In the genomic region with DNA sequence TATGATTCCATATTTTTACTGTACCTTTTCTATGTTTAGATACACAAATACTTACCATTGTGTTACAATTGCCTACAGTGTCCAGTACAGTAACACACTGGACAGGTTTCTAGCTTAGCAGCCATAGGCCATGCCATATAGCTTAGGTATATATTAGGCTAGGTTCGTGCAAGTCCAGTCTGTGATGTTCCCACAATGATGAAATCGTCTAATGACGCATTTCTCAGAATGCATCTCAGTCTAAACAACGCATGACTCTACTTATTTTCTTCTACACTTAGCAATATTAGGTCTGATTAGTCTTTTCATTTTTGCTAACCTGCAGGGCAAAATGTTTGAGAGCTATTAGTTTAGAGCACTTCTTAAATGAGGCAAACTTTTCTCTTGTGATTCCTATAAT, we compare ENCODE assay signal across 23 cellular contexts. TPM values are rescaled to one million over a fixed set of nuclear protein-coding genes. Genes with fewer than 3 reads are reported as not detected.
DNase-seq lines count a peak whose midpoint lies in the region; ATAC-seq and TF ChIP-seq lines count a peak whose summit lies in the region.
"Had no signal": no experiment of that assay in that cellular context is flagged by ENCODE, and none has a peak within 500 bp of the region (broad histone marks: within the 10 kb centered on the region; RNA-seq: fewer than 3 reads in every experiment).

No MANE protein-coding gene starts in this region.

- H3K27me3 Mint-ChIP-seq in MCF 10A (ENCODE audit: insufficient read depth, unreplicated experiment): no peaks in the 10 kb centered on the region
- H3K27me3 Mint-ChIP-seq: CD4-positive, CD25-positive, alpha-beta regulatory T cell had no signal

- ATAC-seq in aorta (ENCODE audit: low FRiP score): no peak

- H3K4me1 ChIP-seq in mammary epithelial cell (ENCODE audit: insufficient read depth, low read length) (peaks cover under 1% of the 10 kb centered on the region), aorta (ENCODE audit: control insufficient read depth in 1 of 2, insufficient read depth in 2 of 2, low read length in 2 of 2) (peaks cover 0 to 5% of the 10 kb centered on the region in 2 donors)
- H3K4me1 ChIP-seq: BE2C had no signal

- H3K9ac ChIP-seq in mammary epithelial cell (ENCODE audit: insufficient read depth, low read length): no peak overlapping the region

- H4K20me1 ChIP-seq in mammary epithelial cell (ENCODE audit: insufficient read depth, low read length): no peaks in the 10 kb centered on the region

- 92% methylated on average over 4 of the region's 4 CpGs for WGBS in mammary epithelial cell (ENCODE audit: low coverage, missing lambda C conversion rate)
- WGBS in aorta, 2 donors: 68 to 69% methylated on average over 4 of the region's 4 CpGs

- H3K36me3 ChIP-seq in mammary epithelial cell (ENCODE audit: insufficient read depth, low read length) (no peaks in the 10 kb centered on the region), aorta (ENCODE audit: control insufficient read depth in 1 of 2, insufficient read depth in 2 of 2, low read length in 1 of 2) (no peaks in the 10 kb centered on the region), MG63 (peaks cover 7% of the 10 kb centered on the region; the same call in 1 of the 2 replicates)
- H3K36me3 ChIP-seq: BE2C had no signal

- H3K4me3 ChIP-seq in mammary epithelial cell (replicated peaks in 1 of 3; ENCODE audit: insufficient read depth in 1 of 3, low read depth in 2 of 3, low read length in 3 of 3) (no peak overlapping the region), aorta (ENCODE audit: low read length in 2 of 2) (no peak overlapping the region), MG63 (no peak overlapping the region)
- H3K4me3 ChIP-seq: PC-9 had no signal

- intact Hi-C loops in MCF 10A (cut with micrococcal nuclease): no loop called here
- intact Hi-C loops in mammary epithelial cell (cut with micrococcal nuclease): no loop called here
- intact Hi-C loops in aorta (cut with DNase I): no loop called here

- H3K4me2 ChIP-seq in mammary epithelial cell (ENCODE audit: insufficient read depth, low read depth, low read length): no peak overlapping the region
- H3K4me2 ChIP-seq: PC-9 had no signal

- H3K9me3 ChIP-seq in mammary epithelial cell (replicated peaks; ENCODE audit: insufficient read depth, low read length) (no peaks in the 10 kb centered on the region), aorta (ENCODE audit: control insufficient read depth, low read length) (no peaks in the 10 kb centered on the region), MG63 (peaks cover 8% of the 10 kb centered on the region)
- H3K9me3 ChIP-seq: BE2C had no signal

- H3K4me3 Mint-ChIP-seq in MCF 10A (ENCODE audit: unreplicated experiment): no peak overlapping the region
- H3K4me3 Mint-ChIP-seq: CD4-positive, CD25-positive, alpha-beta regulatory T cell; IgD-negative memory B cell had no signal

- peaks cover 19% of the 10 kb centered on the region for H3K4me1 Mint-ChIP-seq in MCF 10A (ENCODE audit: insufficient read depth, unreplicated experiment)

- H3K27ac Mint-ChIP-seq in MCF 10A (ENCODE audit: low read depth, unreplicated experiment): no peak overlapping the region
- H3K27ac Mint-ChIP-seq: CD4-positive, CD25-positive, alpha-beta regulatory T cell; IgD-negative memory B cell had no signal

- TF ChIP-seq CTCF in MCF 10A (IDR thresholded peaks at IDR 0.05; ENCODE audit: unreplicated experiment) (no peak), mammary epithelial cell (conservative IDR thresholded peaks at IDR 0.05 in 1 of 2, IDR thresholded peaks at IDR 0.05 in 1 of 2; ENCODE audit: extremely low read depth in 1 of 2, insufficient read depth in 1 of 2, low read depth in 1 of 2, low read length in 2 of 2) (no peak)

- in situ Hi-C loops in mammary epithelial cell (cut with MboI; ENCODE audit: low sequenced_read_pairs in 2 of 2): no loop called here

- no peak overlapping the region for H3K27ac ChIP-seq in mammary epithelial cell (ENCODE audit: insufficient read depth, low read depth, low read length)
- peak overlapping the region; percentile 57 to 86 for H3K27ac ChIP-seq in aorta (ENCODE audit: low read depth in 1 of 2, low read length in 2 of 2)
- H3K27ac ChIP-seq: PC-9 had no signal

- dilution Hi-C loops in mammary epithelial cell (cut with HindIII; ENCODE audit: low sequenced_read_pairs): no loop called here

- H3K27me3 ChIP-seq in mammary epithelial cell (ENCODE audit: insufficient read depth, low read length): no peaks in the 10 kb centered on the region
- no peaks in the 10 kb centered on the region for H3K27me3 ChIP-seq in aorta (ENCODE audit: control insufficient read depth in 1 of 2, insufficient read depth in 2 of 2, low read length in 1 of 2)
- H3K27me3 ChIP-seq in MG63: no peaks in the 10 kb centered on the region
- H3K27me3 ChIP-seq: BE2C had no signal

- BruUV-seq in MCF 10A (replicated peaks; lab: Mats Ljungman, UMichigan): no TSS peak
- BruUV-seq in mammary epithelial cell (replicated peaks; lab: Mats Ljungman, UMichigan): no TSS peak

- DNase-seq in MCF 10A (ENCODE audit: unreplicated experiment) (peak; percentile 69), mammary epithelial cell (no peak), astrocyte of the hippocampus (ENCODE audit: low read depth, low spot score) (peak; percentile 42), iris pigment epithelial cell (ENCODE audit: low read depth) (peak; percentile 80), aorta (no peak), MG63 (no peak), amniotic stem cell (lab: John Stamatoyannopoulos, UW) (no peak), RKO (ENCODE audit: low spot score) (no peak)
- DNase-seq: 8988T; BE2C; Calu3; CD4-positive, CD25-positive, alpha-beta regulatory T cell; DMS53; GOT3; Karpas-422; NCI-H1092 treated with DMSO at 0.1 percent for 48 hours; NCI-H146; NCI-H2029 treated with DMSO at 0.1 percent for 48 hours; NCI-H2171; NCI-H526; PC-9 had no signal

- POLR2A ChIA-PET in MCF 10A (lab: Yijun Ruan, JAX): interaction anchor here (0.5 to 3.3 kb wide), 4 partner anchors 10 to 133 kb away, joined by 3 to 26 read pairs (median 8); a partner anchor contains a TSS

- no peak overlapping the region for H2AFZ ChIP-seq in mammary epithelial cell (ENCODE audit: low read depth, low read length)
- H2AFZ ChIP-seq: PC-9 had no signal

- H3K79me2 ChIP-seq in mammary epithelial cell (ENCODE audit: insufficient read depth, low read length): no peaks in the 10 kb centered on the region

- CTCF ChIA-PET in MCF 10A (lab: Yijun Ruan, JAX): interaction anchor here (0.6 to 2.6 kb wide), 6 partner anchors 9 to 168 kb away, joined by 3 to 8 read pairs (median 7); no protein-coding TSS in a partner anchor
- CTCF ChIA-PET in mammary epithelial cell (lab: Charles Lee; ENCODE audit: low non-redundant PET): no interaction called here

- peaks cover 8% of the 10 kb centered on the region for H3K9me3 Mint-ChIP-seq in MCF 10A (ENCODE audit: unreplicated experiment)

- H3K36me3 Mint-ChIP-seq in MCF 10A (ENCODE audit: insufficient read depth, unreplicated experiment): peaks cover 5% of the 10 kb centered on the region
- H3K36me3 Mint-ChIP-seq: CD4-positive, CD25-positive, alpha-beta regulatory T cell; IgD-negative memory B cell had no signal

RNA-seq across cellular contexts. Expression of a gene that starts 22.7 kb away (rescaled TPM):
- not detected in 2 replicates for total RNA-seq in MCF 10A (2022)
- under 1 TPM; 0.28 to 0.33 TPM for total RNA-seq in mammary epithelial cell
- not detected for polyA plus RNA-seq in mammary epithelial cell
- polyA minus RNA-seq in mammary epithelial cell: not detected
- not detected for total RNA-seq in aorta
- polyA plus RNA-seq in aorta: not detected
- not detected in 2 replicates for total RNA-seq in MG63 (2014; rRNA removed; shearing (Covaris generic); ENCODE audit: low replicate concordance)
- total RNA-seq: Calu3; CD4-positive, CD25-positive, alpha-beta regulatory T cell; PC-9; SK-MEL-5 had no signal
- polyA plus RNA-seq: CD4-positive, CD25-positive, alpha-beta regulatory T cell; IgD-negative memory B cell had no signal

RNA-seq across cellular contexts. Expression of a gene that starts 26.0 kb away (rescaled TPM):
- total RNA-seq in MCF 10A (2022) (0.27 and 0.72 TPM in 2 replicates), mammary epithelial cell (under 1 TPM in 1 of 2 donors, not detected in 1; 0.33 TPM), aorta (1 to 10 TPM; 4.0 to 4.5 TPM)
- polyA plus RNA-seq in mammary epithelial cell (0.27 TPM), aorta (under 1 TPM in 1 of 2 donors, not detected in 1; 0.82 TPM)
- polyA minus RNA-seq in mammary epithelial cell: not detected
- total RNA-seq in MG63 (2014; rRNA removed; shearing (Covaris generic); ENCODE audit: low replicate concordance): 12.2 and 25.0 TPM in 2 replicates
- total RNA-seq: Calu3; CD4-positive, CD25-positive, alpha-beta regulatory T cell; SK-MEL-5 had no signal
- polyA plus RNA-seq: CD4-positive, CD25-positive, alpha-beta regulatory T cell; IgD-negative memory B cell had no signal

RNA-seq across cellular contexts. Expression of a gene that starts 29.3 kb away (rescaled TPM):
- total RNA-seq in MCF 10A (2022): 4.4 and 6.0 TPM in 2 replicates
- 1 to 10 TPM; 1.6 to 4.7 TPM for total RNA-seq in mammary epithelial cell
- 3.2 TPM for polyA plus RNA-seq in mammary epithelial cell
- polyA minus RNA-seq in mammary epithelial cell: not detected
- total RNA-seq in aorta: 10 to 100 TPM; 14.2 to 23.1 TPM
- 10 to 100 TPM; 17.4 to 25.7 TPM for polyA plus RNA-seq in aorta
- total RNA-seq in MG63 (2014; rRNA removed; shearing (Covaris generic); ENCODE audit: low replicate concordance): 95.0 and 617 TPM in 2 replicates
- total RNA-seq: CD4-positive, CD25-positive, alpha-beta regulatory T cell; SK-MEL-5 had no signal
- polyA plus RNA-seq: CD4-positive, CD25-positive, alpha-beta regulatory T cell; IgD-negative memory B cell had no signal

Comparison
In these comparisons a context has a peak if more than half of its experiments do, and no peak if none do; other contexts are left out.
1. DNase-seq: peak in MCF 10A (single experiment), astrocyte of the hippocampus (single experiment) and iris pigment epithelial cell (single experiment); none in mammary epithelial cell (single experiment), aorta (0 of 2), MG63 (single experiment), amniotic stem cell (single experiment) and RKO (single experiment).